In the genomic region with DNA sequence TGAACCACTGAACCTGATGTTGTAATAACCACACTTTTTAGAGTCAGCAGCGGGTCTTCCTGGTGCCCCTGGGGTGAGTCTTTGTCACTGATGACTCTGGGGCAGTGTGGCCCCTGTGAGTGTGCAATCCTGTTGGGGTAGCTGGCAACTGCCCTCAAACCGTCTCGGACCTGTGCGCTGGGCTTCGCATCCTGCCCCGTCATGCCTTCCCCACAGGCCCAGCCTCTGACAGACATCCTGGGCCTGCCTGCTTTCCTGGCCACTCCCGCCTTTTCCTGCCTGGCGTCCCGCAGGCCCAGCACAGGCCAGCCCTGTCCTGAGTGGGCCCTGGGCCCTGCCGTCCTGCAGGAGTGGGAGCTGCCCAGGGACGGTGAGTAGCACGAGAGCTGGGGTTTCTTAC, we compare ENCODE assay signal across 17 cellular contexts. TPM values are rescaled to one million over a fixed set of nuclear protein-coding genes. Genes with fewer than 3 reads are reported as not detected.
DNase-seq lines count a peak whose midpoint lies in the region; ATAC-seq and FAIRE-seq lines count a peak whose summit lies in the region.
"Had no signal": no experiment of that assay in that cellular context is flagged by ENCODE, and none has a peak within 500 bp of the region (broad histone marks: within the 10 kb centered on the region; RNA-seq: fewer than 3 reads in every experiment).

No MANE protein-coding gene starts in this region.

- no peak overlapping the region for H2BK120ac ChIP-seq in neuronal stem cell (ENCODE audit: low read depth, low read length)

- H3K23ac ChIP-seq in neuronal stem cell (ENCODE audit: low read depth, low read length, poor library complexity) = no peak overlapping the region

- H3K4me3 ChIP-seq in neuronal stem cell (ENCODE audit: low read length in 2 of 2) = no peak overlapping the region
- H3K4me3 ChIP-seq: sigmoid colon had no signal

- no peak for FAIRE-seq in RCC 7860 (lab: Jason Lieb, UNC)
- FAIRE-seq: GM12891 had no signal

- peak overlapping the region; percentile 82 for H3K14ac ChIP-seq in neuronal stem cell (ENCODE audit: low read length)

- H3K79me1 ChIP-seq in neuronal stem cell (ENCODE audit: low read depth, low read length) = peaks cover 7% of the 10 kb centered on the region

- no CpG with 5 or more reads among the region's 12 CpGs for WGBS in neuronal stem cell (ENCODE audit: extremely low coverage in 2 of 2, insufficient read length in 2 of 2, insufficient replicate concordance in 1 of 2), 2 donors

- no peak overlapping the region for H2BK5ac ChIP-seq in neuronal stem cell (ENCODE audit: low read length)

- intact Hi-C loops in posterior vena cava (cut with DNase I) = no loop called here

- H4K8ac ChIP-seq in neuronal stem cell (ENCODE audit: low read depth, low read length) = no peak overlapping the region

- peak overlapping the region; percentile 60 for H3K9ac ChIP-seq in neuronal stem cell (ENCODE audit: low read depth, low read length, poor library complexity)

- H3K9me3 ChIP-seq in neuronal stem cell (replicated peaks in 1 of 2; ENCODE audit: control insufficient read depth in 2 of 2, insufficient read depth in 1 of 2, low read depth in 1 of 2, low read length in 2 of 2) = peaks cover 0 to under 1% of the 10 kb centered on the region in 2 donors
- H3K9me3 ChIP-seq: sigmoid colon had no signal

- ATAC-seq in esophagus mucosa = peak; percentile 72
- no peak for ATAC-seq in GM19397 (IDR thresholded peaks at IDR 0.05; ENCODE audit: unreplicated experiment)

- peaks cover 7 to 53% of the 10 kb centered on the region in 2 donors for H3K36me3 ChIP-seq in neuronal stem cell (replicated peaks in 1 of 2; ENCODE audit: control insufficient read depth in 2 of 2, insufficient read depth in 2 of 2, low read length in 2 of 2)
- H3K36me3 ChIP-seq: brain microvascular endothelial cell had no signal

- H3K27me3 ChIP-seq in neuronal stem cell (ENCODE audit: control insufficient read depth in 3 of 3, insufficient read depth in 3 of 3, low read depth in 1 of 3, low read length in 3 of 3) = no peaks in the 10 kb centered on the region
- H3K27me3 ChIP-seq: brain microvascular endothelial cell, sigmoid colon had no signal

- no peak overlapping the region for H3K4me2 ChIP-seq in neuronal stem cell (ENCODE audit: insufficient read depth, low read length, poor library complexity, severe bottlenecking)

- peak overlapping the region; percentile 38 for H3K18ac ChIP-seq in neuronal stem cell (ENCODE audit: low read length)

- peaks cover 3 to 12% of the 10 kb centered on the region in 2 donors for H3K4me1 ChIP-seq in neuronal stem cell (ENCODE audit: control insufficient read depth in 2 of 2, insufficient read depth in 1 of 2, low read depth in 1 of 2, low read length in 2 of 2)
- H3K4me1 ChIP-seq: sigmoid colon had no signal

- H3K27ac ChIP-seq in neuronal stem cell (replicated peaks; ENCODE audit: low read length) = no peak overlapping the region
- H3K27ac ChIP-seq: brain microvascular endothelial cell, sigmoid colon had no signal

- H2AFZ ChIP-seq in neuronal stem cell (ENCODE audit: low read length) = no peak overlapping the region

- H2AK5ac ChIP-seq in neuronal stem cell (ENCODE audit: low read depth, low read length) = no peak overlapping the region

- H2BK12ac ChIP-seq in neuronal stem cell (ENCODE audit: low read length) = no peak overlapping the region

- no peak overlapping the region for H4K91ac ChIP-seq in neuronal stem cell (ENCODE audit: low read depth, low read length, poor library complexity)

- H3K4ac ChIP-seq in neuronal stem cell (ENCODE audit: low read length) = no peak overlapping the region

- no peak overlapping the region for H2BK15ac ChIP-seq in neuronal stem cell (ENCODE audit: low read length)

- peak; percentile 24 for DNase-seq in GF-D8 (lab: John Stamatoyannopoulos, UW)
- peak; percentile 86 for DNase-seq in RCC 7860 (ENCODE audit: low spot score)
- no peak for DNase-seq in neuronal stem cell (ENCODE audit: low spot score)
- DNase-seq in posterior vena cava (ENCODE audit: low spot score) = no peak
- DNase-seq in COLO829 (ENCODE audit: low spot score) = no peak
- no peak for DNase-seq in NOMO-1 (lab: John Stamatoyannopoulos, UW; ENCODE audit: unreplicated experiment in 2 of 2)
- DNase-seq: activated CD4-positive, alpha-beta T cell treated with anti-CD3 and anti-CD28 coated beads, Interleukin-2, amount 50 U/mL, for 4 hours; activated T-cell treated with anti-CD3 and anti-CD28 coated beads, Interleukin-2, amount 50 U/mL, for 1 hour; brain microvascular endothelial cell; effector CD8-positive, alpha-beta T cell; NCI-H446 treated with DMSO at 0.1 percent for 48 hours; nephron progenitor cell; sigmoid colon; stimulated activated CD4-positive, alpha-beta T cell treated with anti-CD3 and anti-CD28 coated beads, Interleukin-2, amount 100 ng/mL, for 24 hours had no signal

RNA-seq across cellular contexts. Expression of a gene that starts 50.2 kb away (rescaled TPM):
- total RNA-seq in esophagus mucosa (27.1 TPM), posterior vena cava (10 to 100 TPM; 23.3 to 26.6 TPM)
- 19.7 TPM for polyA plus RNA-seq in neuronal stem cell (2013, experiment 1 of 2)
- 19.6 TPM for polyA plus RNA-seq in neuronal stem cell (2013, experiment 2 of 2)

RNA-seq across cellular contexts. Expression of a gene that starts 51.8 kb away (rescaled TPM):
- 6.3 TPM for total RNA-seq in esophagus mucosa
- 24.4 TPM for polyA plus RNA-seq in neuronal stem cell (2013, experiment 1 of 2)
- polyA plus RNA-seq in neuronal stem cell (2013, experiment 2 of 2) = 24.0 TPM
- 10 to 100 TPM; 40.1 to 45.2 TPM for total RNA-seq in posterior vena cava

Comparison
In these comparisons a context has a peak if more than half of its experiments do, and no peak if none do; other contexts are left out.
1. DNase-seq: peak in GF-D8 (single experiment) and RCC 7860 (single experiment); none in neuronal stem cell (single experiment), posterior vena cava (single experiment), COLO829 (single experiment) and NOMO-1 (0 of 2).